In the genomic region with DNA sequence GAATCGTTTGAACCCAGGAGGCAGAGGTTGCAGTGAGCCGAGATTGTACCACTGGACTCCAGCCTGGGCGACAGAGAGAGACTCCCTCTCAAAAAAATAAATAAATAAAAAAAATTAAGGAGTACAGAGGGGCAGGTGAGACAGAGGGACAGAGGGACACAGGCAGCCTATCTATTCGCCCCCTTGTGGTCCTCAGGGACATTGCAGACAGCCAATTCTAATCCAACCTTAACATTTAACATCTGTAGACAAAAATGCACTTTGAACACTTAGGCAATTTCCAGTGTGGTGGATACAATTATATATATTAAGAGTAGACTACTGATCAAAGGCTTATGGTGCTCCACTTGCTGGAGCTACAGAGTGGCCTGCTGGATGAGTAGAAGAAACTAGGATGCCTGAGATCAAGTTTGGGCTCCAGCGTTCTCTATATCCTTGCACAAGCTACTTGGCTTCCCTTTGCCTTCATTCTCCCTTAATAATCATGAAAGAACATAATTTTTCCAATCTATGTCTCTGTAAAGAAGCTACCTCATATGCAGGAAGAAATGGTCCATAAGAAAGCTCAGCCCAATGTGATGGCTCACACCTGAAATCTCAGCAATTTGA, we compare ENCODE assay signal across 8 cellular contexts.
DNase-seq lines count a peak whose midpoint lies in the region; ATAC-seq and TF ChIP-seq lines count a peak whose summit lies in the region.

No MANE protein-coding gene starts in this region.

- H3K9me3 ChIP-seq in parathyroid adenoma (ENCODE audit: control insufficient read depth, low read length) = no peaks in the 10 kb centered on the region

- no peak overlapping the region for H2AFZ ChIP-seq in parathyroid adenoma

- ATAC-seq in GM19351 (IDR thresholded peaks at IDR 0.05; ENCODE audit: unreplicated experiment) = peak; percentile 79

- DNase-seq in Ammon's horn (ENCODE audit: low spot score) (peak; percentile 37), NCI-H345 (lab: John Stamatoyannopoulos, UW) (peak; percentile 14), fibroblast of gingiva (ENCODE audit: low read depth) (peak; percentile 31), COLO829 (ENCODE audit: low spot score) (no peak), GF-D8 (lab: John Stamatoyannopoulos, UW) (no peak)
- DNase-seq in activated CD8-positive, alpha-beta memory T cell treated with anti-CD3 and anti-CD28 coated beads, Interleukin-2, amount 50 U/mL, for 4 hours = peak; percentile 54

- no peak overlapping the region for H3K9ac ChIP-seq in parathyroid adenoma

- H3K36me3 ChIP-seq in parathyroid adenoma (ENCODE audit: control insufficient read depth, insufficient read depth, low read length) = no peaks in the 10 kb centered on the region

- H3K4me1 ChIP-seq in parathyroid adenoma = no peaks in the 10 kb centered on the region

- no peak overlapping the region for H3K4me2 ChIP-seq in parathyroid adenoma (ENCODE audit: low read length)

- H3K79me2 ChIP-seq in parathyroid adenoma = no peaks in the 10 kb centered on the region

- TF ChIP-seq CTCF in parathyroid adenoma (IDR thresholded peaks at IDR 0.05) = peak; percentile 93

- no peaks in the 10 kb centered on the region for H3K27me3 ChIP-seq in parathyroid adenoma (ENCODE audit: control insufficient read depth, insufficient read depth, low read length)

- no peak overlapping the region for H3K4me3 ChIP-seq in parathyroid adenoma (ENCODE audit: low read depth, low read length)

- H3K27ac ChIP-seq in parathyroid adenoma = no peak overlapping the region

Comparison
In these comparisons a context has a peak if more than half of its experiments do, and no peak if none do; other contexts are left out.
1. DNase-seq: peak in Ammon's horn (single experiment), NCI-H345 (single experiment), activated CD8-positive, alpha-beta memory T cell treated with anti-CD3 and anti-CD28 coated beads, Interleukin-2, amount 50 U/mL, for 4 hours (single experiment) and fibroblast of gingiva (single experiment); none in COLO829 (single experiment) and GF-D8 (single experiment).